ENCODE assay signal across 18 cellular contexts in genomic region chr5:135232958-135233357, GRCh38.
DNase-seq lines count a peak whose midpoint lies in the region; ATAC-seq and TF ChIP-seq lines count a peak whose summit lies in the region.
"Had no signal": no experiment of that assay in that cellular context is flagged by ENCODE, and none has a peak within 500 bp of the region (broad histone marks: within the 10 kb centered on the region; RNA-seq: fewer than 3 reads in every experiment).

No MANE protein-coding gene starts in this region.

- H3K4me1 ChIP-seq in thoracic aorta (ENCODE audit: control insufficient read depth in 1 of 2, low read depth in 2 of 2) (peaks cover 19 to 44% of the 10 kb centered on the region in 2 donors), gastroesophageal sphincter (peaks cover 0 to 50% (median 15%) of the 10 kb centered on the region in 3 donors)

- TF ChIP-seq CTCF in MCF 10A (IDR thresholded peaks at IDR 0.05; ENCODE audit: unreplicated experiment) = no peak
- TF ChIP-seq CTCF in thoracic aorta (IDR thresholded peaks at IDR 0.05) = no peak
- no peak for TF ChIP-seq CTCF in gastroesophageal sphincter (IDR thresholded peaks at IDR 0.05)

- H3K36me3 Mint-ChIP-seq in MCF 10A (ENCODE audit: insufficient read depth, unreplicated experiment) = no peaks in the 10 kb centered on the region
- H3K36me3 Mint-ChIP-seq: IgD-negative memory B cell; immature natural killer cell; stimulated activated memory B cell treated with anti-CD40 and anti-IgM and Interleukin-4, amounts not matched to agents 10 μg/mL and 1 μg/mL and 100 μg/mL, for 72 hours had no signal

- CTCF ChIA-PET in MCF 10A (lab: Yijun Ruan, JAX) = interaction anchor here (0.7 to 1.4 kb wide), 7 partner anchors 13 to 163 kb away, joined by 3 to 6 read pairs (median 3); no protein-coding TSS in a partner anchor

- no peak for TF ChIP-seq POLR2A in gastroesophageal sphincter (IDR thresholded peaks at IDR 0.05)

- H3K27me3 ChIP-seq in thoracic aorta (replicated peaks; ENCODE audit: insufficient read depth) = no peaks in the 10 kb centered on the region
- no peaks in the 10 kb centered on the region for H3K27me3 ChIP-seq in gastroesophageal sphincter

- no TSS peak for BruUV-seq in MCF 10A (replicated peaks; lab: Mats Ljungman, UMichigan)

- H3K27ac Mint-ChIP-seq in MCF 10A (ENCODE audit: low read depth, unreplicated experiment) = no peak overlapping the region
- H3K27ac Mint-ChIP-seq: activated T-cell treated with anti-CD3 and anti-CD28 coated beads, Interleukin-2, amount 50 U/mL, for 24 hours; CD4-positive, alpha-beta T cell; IgD-negative memory B cell; immature natural killer cell; stimulated activated memory B cell treated with anti-CD40 and anti-IgM and Interleukin-4, amounts not matched to agents 10 μg/mL and 1 μg/mL and 100 μg/mL, for 72 hours had no signal

- peak; percentile 56 for DNase-seq in NCI-H2029 (lab: John Stamatoyannopoulos, UW)
- DNase-seq in MCF 10A (ENCODE audit: unreplicated experiment) = peak; percentile 90
- DNase-seq in iPS-NIHi11 (ENCODE audit: low spot score) = peak; percentile 25
- DNase-seq in thoracic aorta (ENCODE audit: low spot score) = no peak
- no peak for DNase-seq in NCI-H2171 (lab: John Stamatoyannopoulos, UW)
- DNase-seq: activated CD4-positive, alpha-beta T cell treated with anti-CD3 and anti-CD28 coated beads for 4 hours; activated T-cell treated with anti-CD3 and anti-CD28 coated beads, Interleukin-2, amount 50 U/mL, for 24 hours; CD4-positive, alpha-beta T cell; cortex of kidney; GF-D8; immature natural killer cell; NCI-H1417 treated with DMSO at 0.1 percent for 48 hours; NCI-H526 treated with DMSO at 0.1 percent for 48 hours; retina had no signal

- no peaks in the 10 kb centered on the region for H3K9me3 ChIP-seq in thoracic aorta
- no peaks in the 10 kb centered on the region for H3K9me3 ChIP-seq in gastroesophageal sphincter

- POLR2A ChIA-PET in MCF 10A (lab: Yijun Ruan, JAX) = interaction anchor here (0.7 to 4.3 kb wide), 3 partner anchors 10 to 180 kb away, joined by 4 to 23 read pairs (median 5); no protein-coding TSS in a partner anchor

- H3K4me1 Mint-ChIP-seq in MCF 10A (ENCODE audit: insufficient read depth, unreplicated experiment) = peaks cover 26% of the 10 kb centered on the region
- H3K4me1 Mint-ChIP-seq: immature natural killer cell; stimulated activated memory B cell treated with anti-CD40 and anti-IgM and Interleukin-4, amounts not matched to agents 10 μg/mL and 1 μg/mL and 100 μg/mL, for 72 hours had no signal

- H3K27ac ChIP-seq in thoracic aorta (peak overlapping the region; percentile 18 to 54), gastroesophageal sphincter (no peak overlapping the region)

- ATAC-seq in thoracic aorta (ENCODE audit: insufficient number of reproducible peaks, low FRiP score, low read depth) = no peak
- ATAC-seq in gastroesophageal sphincter = no peak
- ATAC-seq in GM21360 (IDR thresholded peaks at IDR 0.05; ENCODE audit: unreplicated experiment) = no peak
- ATAC-seq: stimulated activated memory B cell treated with anti-CD40 and anti-IgM and Interleukin-4, amounts not matched to agents 10 μg/mL and 1 μg/mL and 100 μg/mL, for 72 hours had no signal

- WGBS in gastroesophageal sphincter (ENCODE audit: low coverage in 1 of 2), 2 donors = no CpG with 5 or more reads among the region's 8 CpGs

- no peak for TF ChIP-seq EP300 in gastroesophageal sphincter (IDR thresholded peaks at IDR 0.05)

- no peak overlapping the region for H3K4me3 ChIP-seq in thoracic aorta
- H3K4me3 ChIP-seq in gastroesophageal sphincter = no peak overlapping the region

- H3K36me3 ChIP-seq in thoracic aorta (no peaks in the 10 kb centered on the region), gastroesophageal sphincter (no peaks in the 10 kb centered on the region)

- H3K27me3 Mint-ChIP-seq in MCF 10A (ENCODE audit: insufficient read depth, unreplicated experiment) = no peaks in the 10 kb centered on the region
- H3K27me3 Mint-ChIP-seq: activated T-cell treated with anti-CD3 and anti-CD28 coated beads, Interleukin-2, amount 50 U/mL, for 24 hours; CD4-positive, alpha-beta T cell had no signal

- H3K9me3 Mint-ChIP-seq in MCF 10A (ENCODE audit: unreplicated experiment) = no peaks in the 10 kb centered on the region
- H3K9me3 Mint-ChIP-seq: activated T-cell treated with anti-CD3 and anti-CD28 coated beads, Interleukin-2, amount 50 U/mL, for 24 hours; CD4-positive, alpha-beta T cell; IgD-negative memory B cell; immature natural killer cell; stimulated activated memory B cell treated with anti-CD40 and anti-IgM and Interleukin-4, amounts not matched to agents 10 μg/mL and 1 μg/mL and 100 μg/mL, for 72 hours had no signal

- H3K4me3 Mint-ChIP-seq in MCF 10A (ENCODE audit: unreplicated experiment) = no peak overlapping the region
- H3K4me3 Mint-ChIP-seq: activated T-cell treated with anti-CD3 and anti-CD28 coated beads, Interleukin-2, amount 50 U/mL, for 24 hours; CD4-positive, alpha-beta T cell; IgD-negative memory B cell; immature natural killer cell; stimulated activated memory B cell treated with anti-CD40 and anti-IgM and Interleukin-4, amounts not matched to agents 10 μg/mL and 1 μg/mL and 100 μg/mL, for 72 hours had no signal

- intact Hi-C loops in MCF 10A (cut with micrococcal nuclease) = no loop called here

Comparison
In these comparisons a context has a peak if more than half of its experiments do, and no peak if none do; other contexts are left out.
1. DNase-seq: peak in NCI-H2029 (single experiment), MCF 10A (single experiment) and iPS-NIHi11 (single experiment); none in thoracic aorta (single experiment) and NCI-H2171 (single experiment).
2. H3K27ac ChIP-seq: peak in thoracic aorta (2 of 2); none in gastroesophageal sphincter (0 of 4).